ENCODE assay signal across 8 cellular contexts in genomic region chr7:26101471-26102151, GRCh38. TPM values are rescaled to one million over a fixed set of nuclear protein-coding genes. Genes with fewer than 3 reads are reported as not detected.
DNase-seq lines count a peak whose midpoint lies in the region; ATAC-seq and TF ChIP-seq lines count a peak whose summit lies in the region.

No MANE protein-coding gene starts in this region.

- H3K27ac ChIP-seq in BLaER1 (peak overlapping the region; percentile 59), WERI-Rb-1 (peak overlapping the region; percentile 67), right lobe of liver (no peak overlapping the region)

- peaks cover 6% of the 10 kb centered on the region for H3K4me1 Mint-ChIP-seq in activated T-helper 17 cell treated with anti-CD3 and anti-CD28 coated beads, Interleukin-2, amount 50 U/mL, for 72 hours

- peak; percentile 68 for ATAC-seq in GM21717 (IDR thresholded peaks at IDR 0.05; ENCODE audit: unreplicated experiment)
- peak in 3 of 4 donors; percentile 48 to 72 (median 69) for ATAC-seq in right lobe of liver
- no peak for ATAC-seq in activated T-helper 17 cell treated with anti-CD3 and anti-CD28 coated beads, Interleukin-2, amount 50 U/mL, for 72 hours (replicated peaks)

- intact Hi-C loops in right lobe of liver (cut with DNase I): no loop called here

- H3K4me1 ChIP-seq in BLaER1 (peaks cover 14% of the 10 kb centered on the region), right lobe of liver (no peaks in the 10 kb centered on the region)

- H3K4me3 ChIP-seq in BLaER1 (peak overlapping the region; percentile 48), WERI-Rb-1 (ENCODE audit: low read depth, low read length) (peak overlapping the region; percentile 15), right lobe of liver (no peak overlapping the region)

- no peaks in the 10 kb centered on the region for H3K27me3 Mint-ChIP-seq in activated T-helper 17 cell treated with anti-CD3 and anti-CD28 coated beads, Interleukin-2, amount 50 U/mL, for 72 hours

- no peak overlapping the region for H3K4me3 Mint-ChIP-seq in activated T-helper 17 cell treated with anti-CD3 and anti-CD28 coated beads, Interleukin-2, amount 50 U/mL, for 72 hours

- peak; percentile 95 for DNase-seq in WERI-Rb-1
- no peak for DNase-seq in right lobe of liver
- no peak for DNase-seq in ureter (ENCODE audit: low spot score)
- DNase-seq in activated CD8-positive, alpha-beta memory T cell treated with anti-CD3 and anti-CD28 coated beads for 24 hours: no peak
- DNase-seq in effector CD4-positive, alpha-beta T cell: no peak

- no peak for TF ChIP-seq POLR2A in right lobe of liver (IDR thresholded peaks at IDR 0.05)

- H3K27me3 ChIP-seq in BLaER1 (no peaks in the 10 kb centered on the region), WERI-Rb-1 (ENCODE audit: insufficient read depth, low read depth, severe bottlenecking) (no peaks in the 10 kb centered on the region), right lobe of liver (no peaks in the 10 kb centered on the region)

- no peak for TF ChIP-seq CTCF in WERI-Rb-1 (IDR thresholded peaks at IDR 0.05; ENCODE audit: low read depth, low read length)
- TF ChIP-seq CTCF in right lobe of liver (IDR thresholded peaks at IDR 0.05): no peak

- H3K4me2 ChIP-seq in BLaER1: peak overlapping the region; percentile 80

- 22% methylated on average over 13 of the region's 13 CpGs for WGBS in right lobe of liver (ENCODE audit: insufficient coverage, low coverage, low lambda C conversion rate, missing lambda C conversion rate)

- H3K9ac ChIP-seq in BLaER1: 0 out of 2 replicates have a peak overlapping the region, but pooled peaks have one; percentile 36

- no peaks in the 10 kb centered on the region for H4K20me1 ChIP-seq in BLaER1

- H3K9me3 ChIP-seq in BLaER1 (no peaks in the 10 kb centered on the region), WERI-Rb-1 (ENCODE audit: severe bottlenecking) (peaks cover under 1% of the 10 kb centered on the region), right lobe of liver (no peaks in the 10 kb centered on the region)

- H3K36me3 ChIP-seq in BLaER1 (no peaks in the 10 kb centered on the region), WERI-Rb-1 (no peaks in the 10 kb centered on the region), right lobe of liver (no peaks in the 10 kb centered on the region)

- no peak overlapping the region for H3K27ac Mint-ChIP-seq in activated T-helper 17 cell treated with anti-CD3 and anti-CD28 coated beads, Interleukin-2, amount 50 U/mL, for 72 hours

- H3K9me3 Mint-ChIP-seq in activated T-helper 17 cell treated with anti-CD3 and anti-CD28 coated beads, Interleukin-2, amount 50 U/mL, for 72 hours: no peaks in the 10 kb centered on the region

- no peaks in the 10 kb centered on the region for H3K36me3 Mint-ChIP-seq in activated T-helper 17 cell treated with anti-CD3 and anti-CD28 coated beads, Interleukin-2, amount 50 U/mL, for 72 hours (ENCODE audit: low read depth)

RNA-seq across cellular contexts. Expression of gene NFE2L3, which starts 50.4 kb away (rescaled TPM):
- total RNA-seq in right lobe of liver (1 to 10 TPM in 2 of 6 experiments, under 1 TPM in 4; 0.13 to 2.0 (median 0.54) TPM), ureter (6.3 TPM)
- total RNA-seq in activated T-helper 17 cell treated with anti-CD3 and anti-CD28 coated beads, Interleukin-2, amount 50 U/mL, for 72 hours: 10 to 100 TPM; 24.1 to 27.6 TPM

Comparison
In these comparisons a context has a peak if more than half of its experiments do, and no peak if none do; other contexts are left out.
1. H3K27ac ChIP-seq: peak in BLaER1 (single experiment) and WERI-Rb-1 (single experiment); none in right lobe of liver (0 of 3).
2. H3K4me3 ChIP-seq: peak in BLaER1 (single experiment) and WERI-Rb-1 (single experiment); none in right lobe of liver (0 of 3).